Comparison of ENCODE assay signal across 9 cellular contexts in genomic region chr5:35938518-35939227, GRCh38. TPM values are rescaled to one million over a fixed set of nuclear protein-coding genes. Genes with fewer than 3 reads are reported as not detected.
A peak's percentile ranks its signal among the peaks of the same experiment; 100 is the strongest.
DNase-seq lines count a peak whose midpoint lies in the region; ATAC-seq and TF ChIP-seq lines count a peak whose summit lies in the region.
"Had no signal": no experiment of that assay in that cellular context is flagged by ENCODE, and none has a peak within 500 bp of the region (broad histone marks: within the 10 kb centered on the region; RNA-seq: fewer than 3 reads in every experiment).

Gene CAPSL (minus strand): TSS chr5:35938622. CDS start chr5:35921120, 17,502 bp downstream.

- no peaks in the 10 kb centered on the region for H3K27me3 Mint-ChIP-seq in brain
- peaks cover 13% of the 10 kb centered on the region for H3K27me3 Mint-ChIP-seq in CD8-positive, alpha-beta T cell (ENCODE audit: low read depth)

- no peak for TF ChIP-seq RAD21 in liver (IDR thresholded peaks at IDR 0.05)

- H3K4me1 ChIP-seq in liver (ENCODE audit: control insufficient read depth in 4 of 4, insufficient read depth in 4 of 4, low read length in 3 of 4), result no peaks in the 10 kb centered on the region
- H3K4me1 ChIP-seq in CD8-positive, alpha-beta T cell (ENCODE audit: insufficient read depth, low read length), result no peaks in the 10 kb centered on the region

- no peak within 1 kb of the TSS for H3K27ac ChIP-seq in liver (ENCODE audit: low read depth in 1 of 2, low read length in 2 of 2)
- H3K27ac ChIP-seq in CD8-positive, alpha-beta T cell (ENCODE audit: low read depth, low read length), result no peak within 1 kb of the TSS

- TF ChIP-seq CTCF in brain (conservative IDR thresholded peaks at IDR 0.05) (no peak), liver (IDR thresholded peaks at IDR 0.05; ENCODE audit: low read depth, low read length, missing input control) (no peak)
- TF ChIP-seq CTCF in CD8-positive, alpha-beta T cell (IDR thresholded peaks at IDR 0.05), result no peak

- intact Hi-C loops in CD8-positive, alpha-beta T cell (cut with DNase I, micrococcal nuclease), result no loop called here

- POLR2A ChIA-PET in CD8-positive, alpha-beta T cell (lab: Charles Lee), result no interaction called here

- no peaks in the 10 kb centered on the region for H3K36me3 Mint-ChIP-seq in brain
- no peaks in the 10 kb centered on the region for H3K36me3 Mint-ChIP-seq in CD8-positive, alpha-beta T cell

- H3K4me1 Mint-ChIP-seq in brain, result peaks cover 11% of the 10 kb centered on the region
- H3K4me1 Mint-ChIP-seq in CD8-positive, alpha-beta T cell (ENCODE audit: low read depth), result no peaks in the 10 kb centered on the region

- H3K9me3 Mint-ChIP-seq in brain, result no peaks in the 10 kb centered on the region
- no peaks in the 10 kb centered on the region for H3K9me3 Mint-ChIP-seq in CD8-positive, alpha-beta T cell

- CTCF ChIA-PET in CD8-positive, alpha-beta T cell (lab: Charles Lee), result interaction anchor here (1.9 kb wide), 1 partner anchor 14 kb away, joined by 5 read pairs; no protein-coding TSS in a partner anchor

- ATAC-seq in GM21619 (IDR thresholded peaks at IDR 0.05; ENCODE audit: unreplicated experiment), result no peak
- no peak for ATAC-seq in CD8-positive, alpha-beta T cell
- ATAC-seq: Panc1 had no signal

- peak; percentile 27 for DNase-seq in AG20443 (ENCODE audit: low spot score)
- peak; percentile 29 for DNase-seq in KBM-7
- no peak for DNase-seq in activated T-cell treated with anti-CD3 and anti-CD28 coated beads for 4 hours
- DNase-seq in CD8-positive, alpha-beta T cell, result no peak
- no peak for DNase-seq in activated naive CD4-positive, alpha-beta T cell treated with anti-CD3 and anti-CD28 coated beads, Interleukin-2, amount 50 U/mL, for 16 hours

- no peak within 1 kb of the TSS for H3K4me3 ChIP-seq in liver (ENCODE audit: low read depth in 1 of 3, low read length in 3 of 3)
- H3K4me3 ChIP-seq in CD8-positive, alpha-beta T cell (ENCODE audit: low read depth, low read length), result no peak within 1 kb of the TSS

- H3K27ac Mint-ChIP-seq in brain, result peak within 1 kb of the TSS in 2 of 5 experiments; percentile 12 to 54
- H3K27ac Mint-ChIP-seq in CD8-positive, alpha-beta T cell, result no peak within 1 kb of the TSS

- H3K9me3 ChIP-seq in liver (ENCODE audit: control insufficient read depth in 4 of 4, low read length in 3 of 4), result no peaks in the 10 kb centered on the region
- no peaks in the 10 kb centered on the region for H3K9me3 ChIP-seq in CD8-positive, alpha-beta T cell (ENCODE audit: low read length)

- H3K36me3 ChIP-seq in liver (ENCODE audit: control insufficient read depth in 4 of 4, insufficient read depth in 3 of 4, low read depth in 1 of 4, low read length in 3 of 4), result no peaks in the 10 kb centered on the region
- no peaks in the 10 kb centered on the region for H3K36me3 ChIP-seq in CD8-positive, alpha-beta T cell (ENCODE audit: insufficient read depth, low read length)

- H3K9ac ChIP-seq in liver (ENCODE audit: low read depth in 1 of 2, low read length in 2 of 2), result no peak within 1 kb of the TSS

- WGBS in liver, result 39% methylated on average over 2 of the region's 2 CpGs

- H3K4me3 Mint-ChIP-seq in brain, result peak within 1 kb of the TSS in 4 of 5 experiments; percentile 64 to 75 (median 72)
- no peak within 1 kb of the TSS for H3K4me3 Mint-ChIP-seq in CD8-positive, alpha-beta T cell

- H3K27me3 ChIP-seq in liver (ENCODE audit: control insufficient read depth in 4 of 4, insufficient read depth in 4 of 4, low read length in 3 of 4), result no peaks in the 10 kb centered on the region
- H3K27me3 ChIP-seq in CD8-positive, alpha-beta T cell (ENCODE audit: insufficient read depth, low read length), result no peaks in the 10 kb centered on the region

- in situ Hi-C loops in KBM-7 (cut with MboI; ENCODE audit: low pct_unique_long_range_greater_than_20kb, low sequenced_read_pairs), result loop anchor here (25.0 kb wide), 1 partner anchor 301 kb away; no protein-coding TSS in a partner anchor

TF ChIP-seq in liver, 16 proteins besides CTCF, POLR2A, EP300 and RAD21:
- no peak for TF ChIP-seq MAX (IDR thresholded peaks at IDR 0.05)
- no peak for TF ChIP-seq ZBTB33 (IDR thresholded peaks at IDR 0.05)
- no peak for TF ChIP-seq NR2F2 (IDR thresholded peaks at IDR 0.05)
- TF ChIP-seq TAF1 (conservative IDR thresholded peaks at IDR 0.05), result no peak
- no peak for TF ChIP-seq GABPA (IDR thresholded peaks at IDR 0.05 in 1 of 2, conservative IDR thresholded peaks at IDR 0.05 in 1 of 2)
- TF ChIP-seq SP1 (IDR thresholded peaks at IDR 0.05), result peak; percentile 28

RNA-seq across cellular contexts. Expression of gene CAPSL, which starts in this region (rescaled TPM):
- polyA plus RNA-seq in brain (ENCODE audit: insufficient read depth, low read depth, low replicate concordance) (not detected), liver (not detected)
- under 1 TPM in 1 of 2 donors, not detected in 1; 0.37 TPM for total RNA-seq in liver
- total RNA-seq in CD8-positive, alpha-beta T cell, result not detected

Comparison
In these comparisons a context has a peak if more than half of its experiments do, and no peak if none do; other contexts are left out.
1. DNase-seq: peak in AG20443 (single experiment) and KBM-7 (single experiment); none in activated T-cell treated with anti-CD3 and anti-CD28 coated beads for 4 hours (single experiment), CD8-positive, alpha-beta T cell (0 of 7) and activated naive CD4-positive, alpha-beta T cell treated with anti-CD3 and anti-CD28 coated beads, Interleukin-2, amount 50 U/mL, for 16 hours (single experiment).